Comparison of ENCODE assay signal across 1 cellular context in genomic region chr1:193104906-193105820, GRCh38.
TF ChIP-seq lines count a peak whose summit lies in the region.

Gene GLRX2 (minus strand): TSS chr1:193105414. CDS start chr1:193105382, 32 bp downstream.

TF ChIP-seq in K562, 482 proteins besides CTCF, POLR2A, EP300 and RAD21 (continued from another document and continues in another):
- TF ChIP-seq ZBTB40 (IDR thresholded peaks at IDR 0.05) (0 out of 2 replicates have a peak, but pooled peaks have one; percentile 48), ZBTB40 (CRISPR knock-in tag; IDR thresholded peaks at IDR 0.05) (no peak), BRF2 (IDR thresholded peaks at IDR 0.05; ENCODE audit: borderline replicate concordance, insufficient read depth, insufficient read length) (no peak), E2F1 (CRISPR knock-in tag; IDR thresholded peaks at IDR 0.05) (peak; percentile 88), ZNF584 (CRISPR knock-in tag; IDR thresholded peaks at IDR 0.05; ENCODE audit: low read depth) (no peak), SMAD1 (IDR thresholded peaks at IDR 0.05; ENCODE audit: low read depth, low read length, partially characterized antibody) (peak; percentile 20), TSC22D4 (tag; IDR thresholded peaks at IDR 0.05) (no peak), EZH2 (IDR thresholded peaks at IDR 0.05; ENCODE audit: borderline replicate concordance, low read depth, low read length) (no peak), RERE (CRISPR knock-in tag; IDR thresholded peaks at IDR 0.05; ENCODE audit: borderline replicate concordance) (no peak), ID3 (CRISPR knock-in tag; IDR thresholded peaks at IDR 0.05) (no peak), ID3 (tag; IDR thresholded peaks at IDR 0.05) (no peak), ZNF165 (CRISPR knock-in tag; IDR thresholded peaks at IDR 0.05; ENCODE audit: borderline replicate concordance) (no peak), TBP (optimal IDR thresholded peaks at IDR 0.05; ENCODE audit: low read depth, low read length) (peak; percentile 69), TOE1 (IDR thresholded peaks at IDR 0.05; ENCODE audit: borderline replicate concordance) (no peak), TOE1 (CRISPR knock-in tag; IDR thresholded peaks at IDR 0.05; ENCODE audit: borderline replicate concordance, low read depth) (no peak), SMARCB1 (IDR thresholded peaks at IDR 0.05; ENCODE audit: insufficient read length, low read depth) (no peak), ZNF512 (tag; IDR thresholded peaks at IDR 0.05) (no peak), NEUROD1 (IDR thresholded peaks at IDR 0.05; ENCODE audit: borderline replicate concordance, low read depth, low read length, partially characterized antibody) (peak; percentile 45), ZNF655 (CRISPR knock-in tag; IDR thresholded peaks at IDR 0.05) (no peak), NRF1 (conservative IDR thresholded peaks at IDR 0.05 in 1 of 2, IDR thresholded peaks at IDR 0.05 in 1 of 2) (peak; percentile 80 to 82), RBM39 (optimal IDR thresholded peaks at IDR 0.05; ENCODE audit: low read depth, low read length) (no peak), SMAD4 (CRISPR knock-in tag; conservative IDR thresholded peaks at IDR 0.05) (peak; percentile 59; the same call in 1 of the 2 replicates), USF1 (CRISPR knock-in tag; IDR thresholded peaks at IDR 0.05) (no peak), ZNF586 (CRISPR knock-in tag; conservative IDR thresholded peaks at IDR 0.05) (no peak), HMBOX1 (IDR thresholded peaks at IDR 0.05) (no peak), ZNF830 (CRISPR knock-in tag; IDR thresholded peaks at IDR 0.05) (0 out of 2 replicates have a peak, but pooled peaks have one; percentile 42), BACH1 (tag; IDR thresholded peaks at IDR 0.05) (no peak), PREB (CRISPR knock-in tag; IDR thresholded peaks at IDR 0.05) (no peak), HDGF (IDR thresholded peaks at IDR 0.05) (no peak), IRF9 (tag; IDR thresholded peaks at IDR 0.05) (no peak)
